8 cellular contexts compared by ENCODE assay signal in genomic region chr9:104927912-104928740, GRCh38. TPM values are rescaled to one million over a fixed set of nuclear protein-coding genes. Genes with fewer than 3 reads are reported as not detected.
DNase-seq lines count a peak whose midpoint lies in the region; ATAC-seq and TF ChIP-seq lines count a peak whose summit lies in the region.

Gene ABCA1, minus strand, starts transcription at chr9:104928155. Its CDS starts 24,476 bp downstream, at chr9:104903679.

- CTCF ChIA-PET in activated CD4-positive, alpha-beta T cell treated with anti-CD3 and anti-CD28 coated beads for 36 hours (lab: Charles Lee): interaction anchor here (0.6 to 1.2 kb wide), 8 partner anchors 34 to 332 kb away, joined by 3 to 6 read pairs (median 3); partner anchors contain the start of gene NIPSNAP3A

- 6% methylated on average over 32 to 52 of the region's 53 CpGs for WGBS in GM23248 (ENCODE audit: low coverage in 1 of 2, low lambda C conversion rate in 2 of 2, missing lambda C conversion rate in 2 of 2), 2 experiments

- H4K20me1 ChIP-seq in GM23248 (ENCODE audit: insufficient read depth): no peaks in the 10 kb centered on the region

- H3K27me3 ChIP-seq in GM23248 (replicated peaks; ENCODE audit: insufficient read depth): no peaks in the 10 kb centered on the region

- H3K27ac Mint-ChIP-seq in CD14-positive monocyte (peak within 1 kb of the TSS; percentile 88 to 97 (median 94)), chondrocyte (ENCODE audit: unreplicated experiment) (peak within 1 kb of the TSS; percentile 81)
- H3K27ac Mint-ChIP-seq in activated CD4-positive, alpha-beta T cell treated with anti-CD3 and anti-CD28 coated beads for 36 hours: peak within 1 kb of the TSS; percentile 73

- H3K4me1 ChIP-seq in GM23248 (ENCODE audit: insufficient read depth): peaks cover 17% of the 10 kb centered on the region

- H3K4me2 ChIP-seq in GM23248 (ENCODE audit: unreplicated experiment): peak within 1 kb of the TSS; percentile 84

- in situ Hi-C loops in GM23248 (cut with MboI): no loop called here

- peaks cover 20% of the 10 kb centered on the region; the same call in 1 of the 2 replicates for H3F3A ChIP-seq in GM23248 (ENCODE audit: insufficient read depth)

- H3K79me2 ChIP-seq in GM23248 (ENCODE audit: insufficient read depth): no peaks in the 10 kb centered on the region

- H3K9me3 ChIP-seq in GM23248 (ENCODE audit: low read depth): no peaks in the 10 kb centered on the region

- TF ChIP-seq CTCF in CD14-positive monocyte (IDR thresholded peaks at IDR 0.05) (no peak), chondrocyte (IDR thresholded peaks at IDR 0.05) (no peak)

- intact Hi-C loops in CD14-positive monocyte (cut with micrococcal nuclease): loop anchor here (2.0 to 10.0 kb wide), 11 partner anchors 39 to 767 kb away; partner anchors contain the start of genes SLC44A1 (in 1 of the 2) and TMEM38B (in 1 of the 2)
- intact Hi-C loops in activated CD4-positive, alpha-beta T cell treated with anti-CD3 and anti-CD28 coated beads for 36 hours (cut with DNase I, micrococcal nuclease): loop anchor here (1.0 to 10.0 kb wide), 7 partner anchors 33 to 767 kb away; partner anchors contain the start of genes SLC44A1 (in 1 of the 2) and TMEM38B (in 1 of the 2)

- H3K27me3 Mint-ChIP-seq in CD14-positive monocyte (ENCODE audit: low read depth in 3 of 3) (peaks cover 2 to 10% (median 4%) of the 10 kb centered on the region in 3 donors), chondrocyte (ENCODE audit: low read depth) (no peaks in the 10 kb centered on the region)
- peaks cover 5% of the 10 kb centered on the region for H3K27me3 Mint-ChIP-seq in activated CD4-positive, alpha-beta T cell treated with anti-CD3 and anti-CD28 coated beads for 36 hours

- POLR2A ChIA-PET in activated CD4-positive, alpha-beta T cell treated with anti-CD3 and anti-CD28 coated beads for 36 hours (lab: Charles Lee): interaction anchor here (0.6 to 2.4 kb wide), 4 partner anchors 33 to 65 kb away, joined by 3 to 16 read pairs (median 4); no protein-coding TSS in a partner anchor

- H3K27ac ChIP-seq in GM23248: peak within 1 kb of the TSS; percentile 36

- H3K36me3 ChIP-seq in GM23248 (ENCODE audit: low read depth): no peaks in the 10 kb centered on the region

- peak; percentile 71 for ATAC-seq in activated CD4-positive, alpha-beta T cell treated with anti-CD3 and anti-CD28 coated beads for 36 hours

- H3K4me3 Mint-ChIP-seq in CD14-positive monocyte: peak within 1 kb of the TSS; percentile 99 to 100
- peak within 1 kb of the TSS; percentile 79 for H3K4me3 Mint-ChIP-seq in activated CD4-positive, alpha-beta T cell treated with anti-CD3 and anti-CD28 coated beads for 36 hours
- H3K4me3 Mint-ChIP-seq in chondrocyte (ENCODE audit: unreplicated experiment): peak within 1 kb of the TSS; percentile 93

- no peaks in the 10 kb centered on the region for H3K9me2 ChIP-seq in GM23248 (ENCODE audit: insufficient read depth)

- H3K9me3 Mint-ChIP-seq in CD14-positive monocyte: peaks cover 0 to 1% (median 0%) of the 10 kb centered on the region in 7 donors
- no peaks in the 10 kb centered on the region for H3K9me3 Mint-ChIP-seq in activated CD4-positive, alpha-beta T cell treated with anti-CD3 and anti-CD28 coated beads for 36 hours (ENCODE audit: low read depth)
- H3K9me3 Mint-ChIP-seq in chondrocyte (ENCODE audit: low read depth): no peaks in the 10 kb centered on the region

- H3K9ac ChIP-seq in GM23248: peak within 1 kb of the TSS; percentile 81

- H3K36me3 Mint-ChIP-seq in CD14-positive monocyte (peaks cover 0 to 16% of the 10 kb centered on the region in 2 donors), chondrocyte (ENCODE audit: low read depth) (no peaks in the 10 kb centered on the region)
- no peaks in the 10 kb centered on the region for H3K36me3 Mint-ChIP-seq in activated CD4-positive, alpha-beta T cell treated with anti-CD3 and anti-CD28 coated beads for 36 hours (ENCODE audit: low read depth)

- DNase-seq in CD14-positive monocyte (ENCODE audit: low spot score): peak; percentile 96
- DNase-seq in GM23248: peak; percentile 84
- DNase-seq in NCI-H2029 (lab: John Stamatoyannopoulos, UW): peak; percentile 71
- DNase-seq in activated CD4-positive, alpha-beta T cell treated with anti-CD3 and anti-CD28 coated beads for 36 hours: peak; percentile 90
- no peak for DNase-seq in chondrocyte (ENCODE audit: low spot score)
- DNase-seq in islet precursor cell: peak; percentile 91
- peak; percentile 43 to 78 for DNase-seq in stimulated activated CD4-positive, alpha-beta T cell treated with anti-CD3 and anti-CD28 coated beads, Interleukin-12 subunit alpha, Interleukin-12 subunit beta, amount 100 ng/mL, for 24 hours (ENCODE audit: low read depth in 2 of 2)
- no peak for DNase-seq in cerebellar nuclear complex (lab: John Stamatoyannopoulos, UW)

- H3K4me3 ChIP-seq in GM23248: peak within 1 kb of the TSS; percentile 82

- peaks cover 26% of the 10 kb centered on the region for H3K4me1 Mint-ChIP-seq in CD14-positive monocyte
- H3K4me1 Mint-ChIP-seq in activated CD4-positive, alpha-beta T cell treated with anti-CD3 and anti-CD28 coated beads for 36 hours: peaks cover 21% of the 10 kb centered on the region
- peaks cover 35% of the 10 kb centered on the region for H3K4me1 Mint-ChIP-seq in chondrocyte (ENCODE audit: low read depth)

- H2AFZ ChIP-seq in GM23248: peak within 1 kb of the TSS; percentile 65

RNA-seq across cellular contexts. Expression of gene ABCA1, which starts in this region (rescaled TPM):
- polyA plus RNA-seq in CD14-positive monocyte (1 to 10 TPM; 2.0 to 2.7 TPM), GM23248 (2016; fragmentation: Nextera tagmentation; extraction: Ambion mirVana) (6.8 and 7.1 TPM in 2 replicates)
- 15.9 and 20.7 TPM in 2 replicates for total RNA-seq in GM23248 (2014; rRNA removed; shearing (Covaris generic))
- total RNA-seq in activated CD4-positive, alpha-beta T cell treated with anti-CD3 and anti-CD28 coated beads for 36 hours: 1 to 10 TPM; 4.5 to 5.2 TPM
- 22.4 to 26.6 TPM (median 25.1 TPM) in 3 replicates for total RNA-seq in chondrocyte

Comparison
In these comparisons a context has a peak if more than half of its experiments do, and no peak if none do; other contexts are left out.
1. DNase-seq: peak in CD14-positive monocyte (single experiment), GM23248 (single experiment), NCI-H2029 (single experiment), activated CD4-positive, alpha-beta T cell treated with anti-CD3 and anti-CD28 coated beads for 36 hours (single experiment), islet precursor cell (single experiment) and stimulated activated CD4-positive, alpha-beta T cell treated with anti-CD3 and anti-CD28 coated beads, Interleukin-12 subunit alpha, Interleukin-12 subunit beta, amount 100 ng/mL, for 24 hours (2 of 2); none in chondrocyte (single experiment) and cerebellar nuclear complex (0 of 2).
2. Peak in every context shown above with its lines, with median percentiles within 50 percentile points of each other: H3K27ac Mint-ChIP-seq and H3K4me3 Mint-ChIP-seq.